In the genomic region with DNA sequence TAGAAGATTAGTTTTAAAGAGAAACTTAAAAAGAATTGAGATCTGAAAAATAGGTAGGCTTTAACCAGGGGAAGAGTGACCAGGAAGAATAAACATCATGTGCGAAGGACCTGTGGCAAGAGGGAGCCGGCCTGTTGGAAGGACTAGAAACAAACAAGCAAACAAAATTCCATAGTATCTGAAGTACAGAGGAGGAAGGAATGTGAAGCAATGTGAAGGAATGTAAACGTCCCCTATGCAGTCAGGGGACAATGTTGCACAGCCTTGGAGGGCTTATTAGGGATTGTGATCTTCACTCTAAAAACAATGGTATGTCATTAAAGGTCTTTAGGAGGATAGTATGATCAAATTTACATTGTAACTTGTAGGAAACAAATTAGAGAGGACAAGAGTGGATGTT, we compare ENCODE assay signal across 1 cellular context.
A peak's percentile ranks its signal among the peaks of the same experiment; 100 is the strongest.
TF ChIP-seq lines count a peak whose summit lies in the region.

No MANE protein-coding gene starts in this region.

TF ChIP-seq in H1, 55 proteins besides CTCF, POLR2A, EP300 and RAD21:
- no peak for TF ChIP-seq KDM5A (IDR thresholded peaks at IDR 0.05; ENCODE audit: low read length)
- 0 out of 2 replicates have a peak, but pooled peaks have one; percentile 43 for TF ChIP-seq TEAD4 (IDR thresholded peaks at IDR 0.05; ENCODE audit: low read depth, low read length)
